In genomic region chr10:70479626-70480253, GRCh38 we compare ENCODE assay signal across 9 cellular contexts. TPM values are rescaled to one million over a fixed set of nuclear protein-coding genes. Genes with fewer than 3 reads are reported as not detected.
A peak's percentile ranks its signal among the peaks of the same experiment; 100 is the strongest.
DNase-seq lines count a peak whose midpoint lies in the region; ATAC-seq and TF ChIP-seq lines count a peak whose summit lies in the region.
"Had no signal": no experiment of that assay in that cellular context is flagged by ENCODE, and none has a peak within 500 bp of the region (broad histone marks: within the 10 kb centered on the region; RNA-seq: fewer than 3 reads in every experiment).

No MANE protein-coding gene starts in this region.

- H3K27me3 ChIP-seq in SU-DHL-6 (ENCODE audit: low read length): no peaks in the 10 kb centered on the region
- H3K27me3 ChIP-seq in heart left ventricle: peaks cover 0 to 2% (median 0%) of the 10 kb centered on the region in 9 donors
- no peaks in the 10 kb centered on the region for H3K27me3 ChIP-seq in rectal smooth muscle tissue (ENCODE audit: control insufficient read depth, insufficient read depth, low read length)

- H3K9me2 ChIP-seq in SU-DHL-6 (replicated peaks; ENCODE audit: insufficient read depth, low read length): no peaks in the 10 kb centered on the region

- H3K9me3 ChIP-seq in SU-DHL-6 (ENCODE audit: insufficient read depth, low read length) (no peaks in the 10 kb centered on the region), heart left ventricle (no peaks in the 10 kb centered on the region)

- no peak for TF ChIP-seq POLR2A in heart left ventricle (IDR thresholded peaks at IDR 0.05)

- H3K79me2 ChIP-seq in SU-DHL-6 (ENCODE audit: insufficient read depth, low read length): peaks cover 47% of the 10 kb centered on the region

- WGBS in heart left ventricle, 4 donors: 50 to 59% (median 54%) methylated on average over 7 to 8 of the region's 8 CpGs

- H3K4me1 ChIP-seq in heart left ventricle (peaks cover 12 to 73% (median 61%) of the 10 kb centered on the region in 12 donors), rectal smooth muscle tissue (ENCODE audit: control insufficient read depth, insufficient read depth, low read length) (peaks cover 20% of the 10 kb centered on the region)

- no peaks in the 10 kb centered on the region for H4K20me1 ChIP-seq in SU-DHL-6 (ENCODE audit: low read depth, low read length)

- no peak overlapping the region for H2AFZ ChIP-seq in SU-DHL-6 (ENCODE audit: low read depth, low read length, severe bottlenecking)

- ATAC-seq in heart left ventricle (peak in 3 of 4 donors; percentile 1 to 21 (median 13)), GM21526 (IDR thresholded peaks at IDR 0.05; ENCODE audit: low FRiP score, unreplicated experiment) (no peak), GM21447 (IDR thresholded peaks at IDR 0.05; ENCODE audit: unreplicated experiment) (no peak)

- intact Hi-C loops in heart left ventricle (cut with DNase I): loop anchor here in 3 of 10 donors (2.0 to 10.0 kb wide), 3 partner anchors 21 to 405 kb away; partner anchors contain the start of gene PCBD1 (in 1 of the 3)

- peak overlapping the region; percentile 95 for H3K4me2 ChIP-seq in SU-DHL-6 (ENCODE audit: low read depth, low read length, poor library complexity, severe bottlenecking)

- H3K27ac ChIP-seq in SU-DHL-6 (ENCODE audit: low read depth, low read length) (peak overlapping the region; percentile 96), heart left ventricle (peak overlapping the region; percentile 61 to 89 (median 76)), rectal smooth muscle tissue (ENCODE audit: low read depth, low read length) (peak overlapping the region; percentile 85)

- H3K36me3 ChIP-seq in SU-DHL-6 (ENCODE audit: low read length) (no peaks in the 10 kb centered on the region; the same call in 1 of the 2 replicates), heart left ventricle (no peaks in the 10 kb centered on the region), rectal smooth muscle tissue (ENCODE audit: control insufficient read depth, insufficient read depth, low read length) (no peaks in the 10 kb centered on the region)

- H3F3A ChIP-seq in SU-DHL-6 (ENCODE audit: insufficient read depth): peaks cover 55% of the 10 kb centered on the region

- H3K9ac ChIP-seq in SU-DHL-6 (ENCODE audit: low read length): peak overlapping the region; percentile 91
- H3K9ac ChIP-seq in rectal smooth muscle tissue (ENCODE audit: low read length): peak overlapping the region; percentile 32

- peak overlapping the region; percentile 85 for H3K4me3 ChIP-seq in GM12875 (ENCODE audit: low read depth, low read length)
- peak overlapping the region; percentile 80 for H3K4me3 ChIP-seq in SU-DHL-6 (ENCODE audit: insufficient read depth, low read length, poor library complexity, severe bottlenecking)
- H3K4me3 ChIP-seq in heart left ventricle: peak overlapping the region in 11 of 12 donors; percentile 56 to 84 (median 70)
- peak overlapping the region; percentile 73 for H3K4me3 ChIP-seq in rectal smooth muscle tissue (ENCODE audit: low read length)

- peak in 2 of 5 donors; percentile 34 to 51 for DNase-seq in heart left ventricle
- DNase-seq in DMS53 (lab: John Stamatoyannopoulos, UW): no peak
- no peak for DNase-seq in DMS153 treated with DMSO at 0.1 percent for 48 hours (lab: John Stamatoyannopoulos, UW; ENCODE audit: unreplicated experiment)
- DNase-seq: kidney glomerular epithelial cell had no signal

- TF ChIP-seq CTCF in GM12875 (IDR thresholded peaks at IDR 0.05; ENCODE audit: borderline replicate concordance, insufficient read depth, low read depth, low read length) (no peak), SU-DHL-6 (IDR thresholded peaks at IDR 0.05; ENCODE audit: insufficient read depth, low read length, poor library complexity, severe bottlenecking) (no peak), heart left ventricle (IDR thresholded peaks at IDR 0.05) (no peak)

RNA-seq across cellular contexts. Expression of gene PALD1, which starts 1.2 kb away (rescaled TPM):
- 10 to 100 TPM in 1 of 9 donors, 1 to 10 TPM in 8; 3.2 to 12.3 (median 6.7) TPM for total RNA-seq in heart left ventricle
- polyA plus RNA-seq in heart left ventricle: 1 to 10 TPM; 2.7 to 4.7 TPM

RNA-seq across cellular contexts. Expression of gene NODAL, which starts 38.3 kb away (rescaled TPM):
- total RNA-seq in heart left ventricle: under 1 TPM in 2 of 9 donors, not detected in 7; 0.22 to 0.37 TPM
- polyA plus RNA-seq in heart left ventricle: not detected

Comparison
In these comparisons a context has a peak if more than half of its experiments do, and no peak if none do; other contexts are left out.
1. ATAC-seq: peak in heart left ventricle (3 of 4); none in GM21526 (single experiment) and GM21447 (single experiment).
2. Peak in every context shown above with its lines, with median percentiles within 50 percentile points of each other: H3K4me3 ChIP-seq and H3K27ac ChIP-seq.